In the genomic region with DNA sequence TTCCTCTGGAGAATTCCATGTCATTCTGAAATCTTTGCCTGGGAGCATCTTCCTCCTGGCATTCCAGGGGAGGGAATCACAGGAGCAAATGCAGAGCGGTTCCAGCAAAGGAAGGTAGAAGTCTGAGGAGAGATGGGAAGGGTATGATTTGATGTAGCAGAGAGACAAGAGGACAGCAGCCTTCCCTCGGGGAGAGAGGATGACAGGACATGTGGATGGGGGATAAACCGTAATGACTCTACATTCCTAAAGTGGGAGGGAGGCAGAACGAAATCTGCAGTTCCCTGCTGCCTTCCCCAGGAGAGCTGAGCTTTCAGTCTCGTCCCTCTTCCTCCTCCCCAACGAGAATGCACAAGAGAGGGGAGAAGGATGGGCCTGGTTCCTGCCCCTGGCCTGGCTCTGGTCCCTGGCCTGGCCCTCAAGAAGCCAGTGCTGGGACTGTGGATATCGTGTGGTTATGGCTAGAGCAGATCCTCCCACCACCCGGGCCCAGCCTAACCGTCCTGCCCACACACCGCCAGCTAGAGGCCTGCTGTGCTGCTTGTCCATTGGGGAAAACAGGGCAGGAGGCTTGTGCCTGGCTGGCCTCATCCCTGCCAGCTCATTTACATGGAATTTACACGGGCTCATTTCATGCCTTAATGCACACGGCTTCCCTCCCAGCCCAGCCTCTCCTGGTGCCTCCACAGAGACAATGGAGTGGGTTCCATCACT, we compare ENCODE assay signal across 9 cellular contexts. TPM values are rescaled to one million over a fixed set of nuclear protein-coding genes. Genes with fewer than 3 reads are reported as not detected.
DNase-seq lines count a peak whose midpoint lies in the region; ATAC-seq and TF ChIP-seq lines count a peak whose summit lies in the region.
"Had no signal": no experiment of that assay in that cellular context is flagged by ENCODE, and none has a peak within 500 bp of the region (broad histone marks: within the 10 kb centered on the region; RNA-seq: fewer than 3 reads in every experiment).

No MANE protein-coding gene starts in this region.

- H3K4me3 ChIP-seq in choroid plexus epithelial cell (ENCODE audit: low read depth, low read length) (no peak overlapping the region), osteoblast (ENCODE audit: insufficient read depth, low read length) (peak overlapping the region; percentile 27), HAP-1 (no peak overlapping the region), gastroesophageal sphincter (no peak overlapping the region)
- H3K4me3 ChIP-seq: skin epidermis had no signal

- peak overlapping the region; percentile 68 for H3K4me2 ChIP-seq in osteoblast (ENCODE audit: insufficient read depth, low read length)

- H4K20me1 ChIP-seq in osteoblast (ENCODE audit: insufficient read depth, low read length) = peaks cover 1% of the 10 kb centered on the region

- peak overlapping the region; percentile 52 for H2AFZ ChIP-seq in osteoblast (ENCODE audit: low read length)

- peak overlapping the region; percentile 88 for H3K27ac ChIP-seq in osteoblast (ENCODE audit: low read depth, low read length)
- H3K27ac ChIP-seq in gastroesophageal sphincter = no peak overlapping the region

- TF ChIP-seq CTCF in choroid plexus epithelial cell (conservative IDR thresholded peaks at IDR 0.05; ENCODE audit: low read depth, low read length) (no peak), osteoblast (IDR thresholded peaks at IDR 0.05; ENCODE audit: extremely low read depth, low read depth, low read length) (no peak), gastroesophageal sphincter (IDR thresholded peaks at IDR 0.05) (no peak)

- H3K4me1 ChIP-seq in osteoblast (ENCODE audit: insufficient read depth, low read length) (peaks cover 51% of the 10 kb centered on the region), HAP-1 (no peaks in the 10 kb centered on the region), gastroesophageal sphincter (peaks cover 0 to 6% (median 0%) of the 10 kb centered on the region in 3 donors)

- DNase-seq in ELF-1 (ENCODE audit: low read depth, low spot score) (peak; percentile 82), MV-4-11 (lab: John Stamatoyannopoulos, UW) (peak; percentile 53), choroid plexus epithelial cell (ENCODE audit: low read depth) (peak; percentile 79), osteoblast (ENCODE audit: insufficient read length, low spot score, missing footprints) (peak; percentile 100), HAP-1 (ENCODE audit: low spot score in 2 of 2) (no peak), NCI-H1930 (lab: John Stamatoyannopoulos, UW) (no peak)

- in situ Hi-C loops in HAP-1 (cut with MboI; ENCODE audit: low sequenced_read_pairs) = no loop called here

- no peak for TF ChIP-seq POLR2A in gastroesophageal sphincter (IDR thresholded peaks at IDR 0.05)

- no peak for ATAC-seq in HG02759 (IDR thresholded peaks at IDR 0.05; ENCODE audit: unreplicated experiment)
- no peak for ATAC-seq in gastroesophageal sphincter

- no peaks in the 10 kb centered on the region for H3K9me3 ChIP-seq in osteoblast (ENCODE audit: low read depth, low read length)
- no peaks in the 10 kb centered on the region for H3K9me3 ChIP-seq in HAP-1
- H3K9me3 ChIP-seq in gastroesophageal sphincter = no peaks in the 10 kb centered on the region

- H3K36me3 ChIP-seq in osteoblast (ENCODE audit: insufficient read depth, low read length) = peaks cover 29% of the 10 kb centered on the region
- H3K36me3 ChIP-seq in HAP-1 (replicated peaks) = no peaks in the 10 kb centered on the region; the same call in 1 of the 2 replicates
- peaks cover 0 to 15% of the 10 kb centered on the region in 2 donors for H3K36me3 ChIP-seq in gastroesophageal sphincter

- H3K79me2 ChIP-seq in osteoblast (ENCODE audit: insufficient read depth, low read length) = peaks cover 5% of the 10 kb centered on the region

- TF ChIP-seq EP300 in gastroesophageal sphincter (IDR thresholded peaks at IDR 0.05) = no peak

- H3K27me3 ChIP-seq in osteoblast (ENCODE audit: insufficient read depth, low read length) (no peaks in the 10 kb centered on the region), HAP-1 (ENCODE audit: low read depth) (peaks cover 43% of the 10 kb centered on the region), gastroesophageal sphincter (peaks cover 26% of the 10 kb centered on the region)

- 25 to 39% methylated on average over 6 to 7 of the region's 12 CpGs for WGBS in gastroesophageal sphincter (ENCODE audit: low coverage in 1 of 2), 2 donors

RNA-seq across cellular contexts. Expression of a gene that starts 26.6 kb away (rescaled TPM):
- total RNA-seq in osteoblast = 30.4 and 36.2 TPM in 2 replicates
- 1 to 10 TPM in 3 of 4 donors, under 1 TPM in 1; 0.93 to 2.7 (median 1.8) TPM for total RNA-seq in gastroesophageal sphincter

RNA-seq across cellular contexts. Expression of a gene that starts 39.7 kb away (rescaled TPM):
- total RNA-seq in osteoblast (1.4 and 2.1 TPM in 2 replicates), gastroesophageal sphincter (1 to 10 TPM in 3 of 4 donors, under 1 TPM in 1; 0.67 to 3.7 (median 2.7) TPM)

RNA-seq across cellular contexts. Expression of a gene that starts 53.8 kb away (rescaled TPM):
- total RNA-seq in osteoblast (39.8 and 41.3 TPM in 2 replicates), gastroesophageal sphincter (10 to 100 TPM; 47.9 to 60.0 (median 52.0) TPM)

Comparison
In these comparisons a context has a peak if more than half of its experiments do, and no peak if none do; other contexts are left out.
1. DNase-seq: peak in ELF-1 (single experiment), MV-4-11 (single experiment), choroid plexus epithelial cell (single experiment) and osteoblast (single experiment); none in HAP-1 (0 of 2) and NCI-H1930 (0 of 2).